In the genomic region with DNA sequence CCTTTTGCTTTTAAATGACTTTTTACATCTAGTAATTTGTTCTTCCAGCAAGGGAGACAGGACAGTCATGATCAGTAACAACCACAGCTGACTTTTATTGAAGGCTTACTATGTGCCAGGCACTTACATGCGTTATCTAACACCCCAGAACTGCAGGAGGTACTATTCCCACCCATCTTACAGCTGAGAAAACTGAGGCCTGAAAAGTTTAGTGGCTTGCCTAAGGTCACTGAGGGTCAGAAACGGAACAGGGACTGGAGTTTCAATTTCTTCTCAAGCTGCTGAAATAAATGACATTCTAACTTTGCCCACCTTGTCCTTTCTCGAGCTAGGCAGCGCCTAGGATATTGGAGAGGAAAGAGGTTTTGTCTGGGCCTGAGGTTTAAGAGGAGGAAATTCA, we compare ENCODE assay signal across 1 cellular context.
A peak's percentile ranks its signal among the peaks of the same experiment; 100 is the strongest.
TF ChIP-seq lines count a peak whose summit lies in the region.

No MANE protein-coding gene starts in this region.

TF ChIP-seq in K562, 482 proteins besides CTCF, POLR2A, EP300 and RAD21 (continued from another document):
- TF ChIP-seq, protein P1, sequence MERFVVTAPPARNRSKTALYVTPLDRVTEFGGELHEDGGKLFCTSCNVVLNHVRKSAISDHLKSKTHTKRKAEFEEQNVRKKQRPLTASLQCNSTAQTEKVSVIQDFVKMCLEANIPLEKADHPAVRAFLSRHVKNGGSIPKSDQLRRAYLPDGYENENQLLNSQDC (CRISPR knock-in tag; IDR thresholded peaks at IDR 0.05): no peak
- peak; percentile 83 for TF ChIP-seq RBM25 (IDR thresholded peaks at IDR 0.05; ENCODE audit: low read depth, low read length, severe bottlenecking)
- TF ChIP-seq, protein P2, sequence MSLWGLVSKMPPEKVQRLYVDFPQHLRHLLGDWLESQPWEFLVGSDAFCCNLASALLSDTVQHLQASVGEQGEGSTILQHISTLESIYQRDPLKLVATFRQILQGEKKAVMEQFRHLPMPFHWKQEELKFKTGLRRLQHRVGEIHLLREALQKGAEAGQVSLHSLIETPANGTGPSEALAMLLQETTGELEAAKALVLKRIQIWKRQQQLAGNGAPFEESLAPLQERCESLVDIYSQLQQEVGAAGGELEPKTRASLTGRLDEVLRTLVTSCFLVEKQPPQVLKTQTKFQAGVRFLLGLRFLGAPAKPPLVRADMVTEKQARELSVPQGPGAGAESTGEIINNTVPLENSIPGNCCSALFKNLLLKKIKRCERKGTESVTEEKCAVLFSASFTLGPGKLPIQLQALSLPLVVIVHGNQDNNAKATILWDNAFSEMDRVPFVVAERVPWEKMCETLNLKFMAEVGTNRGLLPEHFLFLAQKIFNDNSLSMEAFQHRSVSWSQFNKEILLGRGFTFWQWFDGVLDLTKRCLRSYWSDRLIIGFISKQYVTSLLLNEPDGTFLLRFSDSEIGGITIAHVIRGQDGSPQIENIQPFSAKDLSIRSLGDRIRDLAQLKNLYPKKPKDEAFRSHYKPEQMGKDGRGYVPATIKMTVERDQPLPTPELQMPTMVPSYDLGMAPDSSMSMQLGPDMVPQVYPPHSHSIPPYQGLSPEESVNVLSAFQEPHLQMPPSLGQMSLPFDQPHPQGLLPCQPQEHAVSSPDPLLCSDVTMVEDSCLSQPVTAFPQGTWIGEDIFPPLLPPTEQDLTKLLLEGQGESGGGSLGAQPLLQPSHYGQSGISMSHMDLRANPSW (CRISPR knock-in tag; IDR thresholded peaks at IDR 0.05): no peak
